In genomic region chr14:91154851-91155625, GRCh38 we compare ENCODE assay signal across 7 cellular contexts. TPM values are rescaled to one million over a fixed set of nuclear protein-coding genes. Genes with fewer than 3 reads are reported as not detected.
DNase-seq lines count a peak whose midpoint lies in the region; ATAC-seq lines count a peak whose summit lies in the region.

No MANE protein-coding gene starts in this region.

- peaks cover 11% of the 10 kb centered on the region for H3K4me1 Mint-ChIP-seq in activated T-cell treated with anti-CD3 and anti-CD28 coated beads, Interleukin-2, amount 50 U/mL, for 24 hours (ENCODE audit: low read depth)

- ATAC-seq in GM19467 (IDR thresholded peaks at IDR 0.05; ENCODE audit: unreplicated experiment) (peak; percentile 58), GM18867 (IDR thresholded peaks at IDR 0.05; ENCODE audit: unreplicated experiment) (no peak), HG02970 (IDR thresholded peaks at IDR 0.05; ENCODE audit: low FRiP score, unreplicated experiment) (no peak)

- no peaks in the 10 kb centered on the region for H3K27me3 ChIP-seq in layer of hippocampus (ENCODE audit: control insufficient read depth, insufficient read depth, low read length)

- H3K9me3 Mint-ChIP-seq in activated T-cell treated with anti-CD3 and anti-CD28 coated beads, Interleukin-2, amount 50 U/mL, for 24 hours: no peaks in the 10 kb centered on the region

- H3K27ac Mint-ChIP-seq in activated T-cell treated with anti-CD3 and anti-CD28 coated beads, Interleukin-2, amount 50 U/mL, for 24 hours: peak overlapping the region; percentile 58

- H3K27ac ChIP-seq in layer of hippocampus (ENCODE audit: low read depth, low read length): peak overlapping the region; percentile 15

- peak; percentile 63 for DNase-seq in NCI-H146 (lab: John Stamatoyannopoulos, UW)
- DNase-seq in activated T-cell treated with anti-CD3 and anti-CD28 coated beads, Interleukin-2, amount 50 U/mL, for 24 hours: no peak
- DNase-seq in ureter (ENCODE audit: low spot score): peak; percentile 68

- no peaks in the 10 kb centered on the region for H3K27me3 Mint-ChIP-seq in activated T-cell treated with anti-CD3 and anti-CD28 coated beads, Interleukin-2, amount 50 U/mL, for 24 hours

- no peak overlapping the region for H3K4me3 Mint-ChIP-seq in activated T-cell treated with anti-CD3 and anti-CD28 coated beads, Interleukin-2, amount 50 U/mL, for 24 hours

- H3K36me3 Mint-ChIP-seq in activated T-cell treated with anti-CD3 and anti-CD28 coated beads, Interleukin-2, amount 50 U/mL, for 24 hours (ENCODE audit: low read depth): peaks cover 52% of the 10 kb centered on the region

RNA-seq across cellular contexts. Expression of gene DGLUCY, which starts 41.2 kb away (rescaled TPM):
- total RNA-seq in ureter: 141 TPM
